2 cellular contexts compared by ENCODE assay signal in the genomic region with DNA sequence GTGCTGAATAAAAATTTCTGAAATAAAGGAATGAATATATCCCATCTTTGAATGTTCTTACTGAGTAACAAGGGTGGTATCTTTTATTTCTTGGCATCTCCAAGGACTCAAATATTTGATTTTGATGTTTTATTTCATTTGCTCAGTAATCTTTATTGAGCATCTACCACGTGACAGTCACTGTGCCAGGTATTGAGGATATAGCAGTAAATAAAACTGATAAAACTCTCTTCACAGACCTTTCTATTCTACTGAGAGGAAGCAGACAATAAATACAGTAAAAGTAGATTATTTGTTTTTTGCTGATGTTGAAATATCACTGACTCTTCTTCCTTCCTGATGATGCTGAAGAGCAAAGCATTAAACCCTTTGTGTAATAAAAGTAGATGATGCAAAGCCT.
TF ChIP-seq lines count a peak whose summit lies in the region.

No MANE protein-coding gene starts in this region.

TF ChIP-seq in IMR-90, 13 proteins besides CTCF, POLR2A, EP300 and RAD21:
- 0 out of 2 replicates have a peak, but pooled peaks have one; percentile 13 for TF ChIP-seq MAFK (IDR thresholded peaks at IDR 0.05; ENCODE audit: low read depth, low read length)
- TF ChIP-seq USF2 (IDR thresholded peaks at IDR 0.05; ENCODE audit: low read depth, low read length), result no peak
- TF ChIP-seq BHLHE40 (IDR thresholded peaks at IDR 0.05; ENCODE audit: low read depth, low read length), result no peak
- TF ChIP-seq SMC3 (IDR thresholded peaks at IDR 0.05; ENCODE audit: low read depth, low read length), result no peak
- no peak for TF ChIP-seq MXI1 (IDR thresholded peaks at IDR 0.05; ENCODE audit: borderline replicate concordance, low read depth, low read length)

TF ChIP-seq in K562, 482 proteins besides CTCF, POLR2A, EP300 and RAD21:
- no peak for TF ChIP-seq CCNT2 (IDR thresholded peaks at IDR 0.05; ENCODE audit: borderline replicate concordance, extremely low read depth, insufficient read length, low read depth, low read length)
- TF ChIP-seq ZNF316 (IDR thresholded peaks at IDR 0.05), result peak; percentile 47; the same call in 1 of the 2 replicates
- TF ChIP-seq C11orf30 (IDR thresholded peaks at IDR 0.05; ENCODE audit: low read depth), result peak; percentile 34; the same call in 1 of the 2 replicates
